Comparison of ENCODE assay signal across 7 cellular contexts in genomic region chr6:123458218-123458617, GRCh38.
"Had no signal": no experiment of that assay in that cellular context is flagged by ENCODE, and none has a peak within 500 bp of the region (broad histone marks: within the 10 kb centered on the region; RNA-seq: fewer than 3 reads in every experiment).

No MANE protein-coding gene starts in this region.

- H3K27ac Mint-ChIP-seq: IgD-negative memory B cell had no signal

- DNase-seq: IMR-90, KBM-7, KG1 had no signal

- H3K4me3 Mint-ChIP-seq: IgD-negative memory B cell had no signal

- H3K27ac ChIP-seq: HL-60 had no signal

- H3K27me3 Mint-ChIP-seq: IgD-negative memory B cell had no signal

- ATAC-seq: HepG2 had no signal

- H3K36me3 Mint-ChIP-seq: IgD-negative memory B cell had no signal

- H3K4me1 Mint-ChIP-seq: IgD-negative memory B cell had no signal

- FAIRE-seq: HepG2, HTR-8/SVneo had no signal
